ENCODE assay signal across 21 cellular contexts in genomic region chrX:130592204-130592603, GRCh38.
A peak's percentile ranks its signal among the peaks of the same experiment; 100 is the strongest.
DNase-seq lines count a peak whose midpoint lies in the region; ATAC-seq, FAIRE-seq and TF ChIP-seq lines count a peak whose summit lies in the region.
"Had no signal": no experiment of that assay in that cellular context is flagged by ENCODE, and none has a peak within 500 bp of the region (broad histone marks: within the 10 kb centered on the region; RNA-seq: fewer than 3 reads in every experiment).

No MANE protein-coding gene starts in this region.

- H3K14ac ChIP-seq in IMR-90 (replicated peaks; ENCODE audit: low read depth, low read length) (no peak overlapping the region), mesenchymal stem cell (ENCODE audit: low read length in 2 of 2) (no peak overlapping the region)

- H2AK9ac ChIP-seq in IMR-90 (replicated peaks; ENCODE audit: low read depth, low read length, poor library complexity), result no peak overlapping the region

- TF ChIP-seq POLR2A in IMR-90 (IDR thresholded peaks at IDR 0.05; ENCODE audit: low read depth, low read length) (no peak), K562 (conservative IDR thresholded peaks at IDR 0.05) (no peak), upper lobe of left lung (IDR thresholded peaks at IDR 0.05) (no peak)

- H3K4me1 ChIP-seq in IMR-90 (ENCODE audit: control insufficient read depth, insufficient read depth, low read length), result no peaks in the 10 kb centered on the region
- H3K4me1 ChIP-seq in K562 (replicated peaks in 1 of 2; ENCODE audit: control insufficient read depth in 2 of 2, insufficient read depth in 2 of 2, low read length in 2 of 2), result peaks cover 0 to 19% of the 10 kb centered on the region in 2 experiments; a peak in 3 of 5 replicates
- no peaks in the 10 kb centered on the region for H3K4me1 ChIP-seq in mesenchymal stem cell (ENCODE audit: control insufficient read depth, insufficient read depth, low read depth, low read length)
- no peaks in the 10 kb centered on the region for H3K4me1 ChIP-seq in upper lobe of left lung
- H3K4me1 ChIP-seq in Karpas-422 (ENCODE audit: low read length), result no peaks in the 10 kb centered on the region
- H3K4me1 ChIP-seq: BE2C; BLaER1 treated with 17β-estradiol and CSF1 and Interleukin-3, amounts not matched to agents 10 nM and 100 nM had no signal

- WGBS in IMR-90 (ENCODE audit: extremely low coverage in 2 of 2, insufficient read length in 1 of 2), 2 experiments, result no CpG with 5 or more reads among the region's 1 CpG
- WGBS in K562 (ENCODE audit: insufficient coverage, low coverage, missing lambda C conversion rate), result 82% methylated on average over 1 of the region's 1 CpG
- no CpG with 5 or more reads among the region's 1 CpG for WGBS in mesenchymal stem cell
- 78 to 100% methylated on average over 1 of the region's 1 CpG for WGBS in upper lobe of left lung, 2 donors

- no peak overlapping the region for H3K27ac ChIP-seq in IMR-90 (ENCODE audit: insufficient read depth, low read length)
- no peak overlapping the region for H3K27ac ChIP-seq in K562 (ENCODE audit: extremely low read depth, low read depth, low read length)
- no peak overlapping the region for H3K27ac ChIP-seq in mesenchymal stem cell (ENCODE audit: low read length, poor library complexity, severe bottlenecking)
- H3K27ac ChIP-seq in upper lobe of left lung, result no peak overlapping the region
- no peak overlapping the region for H3K27ac ChIP-seq in Karpas-422 (ENCODE audit: low read length)
- H3K27ac ChIP-seq: BLaER1 treated with 17β-estradiol and CSF1 and Interleukin-3, amounts not matched to agents 10 nM and 100 nM; GM23248 had no signal

- H2BK5ac ChIP-seq in IMR-90 (ENCODE audit: low read depth, low read length, poor library complexity, severe bottlenecking), result no peak overlapping the region
- H2BK5ac ChIP-seq in mesenchymal stem cell (ENCODE audit: low read depth, low read length, poor library complexity, severe bottlenecking), result no peak overlapping the region

- TF ChIP-seq RAD21 in IMR-90 (IDR thresholded peaks at IDR 0.05; ENCODE audit: low read length), result no peak
- TF ChIP-seq RAD21 in K562 (CRISPR knock-in tag; conservative IDR thresholded peaks at IDR 0.05 in 1 of 2, IDR thresholded peaks at IDR 0.05 in 1 of 2), result no peak

- dilution Hi-C loops in IMR-90 (cut with HindIII; ENCODE audit: low sequenced_read_pairs, unreplicated experiment), result no loop called here

- H2BK120ac ChIP-seq in IMR-90 (ENCODE audit: low read depth, low read length) (no peak overlapping the region), mesenchymal stem cell (ENCODE audit: low read depth, low read length) (no peak overlapping the region)

- H3K4me2 ChIP-seq in IMR-90 (ENCODE audit: low read depth, low read length) (no peak overlapping the region), K562 (ENCODE audit: insufficient read depth, low read length) (no peak overlapping the region), mesenchymal stem cell (ENCODE audit: low read length, poor library complexity, severe bottlenecking) (no peak overlapping the region), Karpas-422 (ENCODE audit: low read depth, low read length, poor library complexity, severe bottlenecking) (no peak overlapping the region)
- H3K4me2 ChIP-seq: BLaER1 treated with 17β-estradiol and CSF1 and Interleukin-3, amounts not matched to agents 10 nM and 100 nM had no signal

- no peak overlapping the region for H3K4me3 ChIP-seq in IMR-90 (ENCODE audit: insufficient read depth, low read depth, low read length)
- H3K4me3 ChIP-seq in K562, result no peak overlapping the region
- no peak overlapping the region for H3K4me3 ChIP-seq in mesenchymal stem cell (ENCODE audit: insufficient read depth in 1 of 2, low read depth in 1 of 2, low read length in 2 of 2)
- no peak overlapping the region for H3K4me3 ChIP-seq in upper lobe of left lung
- H3K4me3 ChIP-seq in Karpas-422 (ENCODE audit: low read length), result no peak overlapping the region
- H3K4me3 ChIP-seq: BLaER1 treated with 17β-estradiol and CSF1 and Interleukin-3, amounts not matched to agents 10 nM and 100 nM; GM23248 had no signal

- H3K18ac ChIP-seq in IMR-90 (ENCODE audit: low read depth, low read length) (no peak overlapping the region), mesenchymal stem cell (ENCODE audit: low read depth in 1 of 2, low read length in 2 of 2) (no peak overlapping the region)

- H3K9me1 ChIP-seq in IMR-90 (ENCODE audit: insufficient read depth, low read length), result no peaks in the 10 kb centered on the region
- no peaks in the 10 kb centered on the region for H3K9me1 ChIP-seq in K562 (ENCODE audit: control insufficient read depth, insufficient read depth, low read length)

- no peak for DNase-seq in D721Med (ENCODE audit: insufficient read length, low spot score)
- no peak for DNase-seq in IMR-90
- no peak for DNase-seq in K562 (ENCODE audit: extremely low read depth in 1 of 4, low spot score in 3 of 4)
- peak; percentile 0 for DNase-seq in mesenchymal stem cell
- DNase-seq in AML-193 (lab: John Stamatoyannopoulos, UW), result no peak
- DNase-seq in upper lobe of left lung, result no peak
- DNase-seq in NCI-H1694 treated with DMSO at 0.1 percent for 48 hours (lab: John Stamatoyannopoulos, UW), result no peak
- no peak for DNase-seq in Karpas-422
- DNase-seq: BE2C; CD4-positive, alpha-beta T cell; CD8-positive, alpha-beta memory T cell; DMS53; DMS79 treated with DMSO at 0.1 percent for 48 hours; GF-D8; H7; HCEC 1CT had no signal

- H3K79me1 ChIP-seq in IMR-90 (ENCODE audit: low read depth in 1 of 2, low read length in 2 of 2) (no peaks in the 10 kb centered on the region), mesenchymal stem cell (replicated peaks; ENCODE audit: low read length, poor library complexity, severe bottlenecking) (no peaks in the 10 kb centered on the region)

- in situ Hi-C loops in IMR-90 (cut with MboI; ENCODE audit: low sequenced_read_pairs) (no loop called here), K562 (cut with MboI) (no loop called here)

- H3K23ac ChIP-seq in IMR-90 (ENCODE audit: low read depth, low read length), result no peak overlapping the region
- no peak overlapping the region for H3K23ac ChIP-seq in mesenchymal stem cell (ENCODE audit: low read length in 2 of 2)

- no peak for ATAC-seq in IMR-90 (ENCODE audit: low read depth)
- no peak for ATAC-seq in K562
- no peak for ATAC-seq in upper lobe of left lung (ENCODE audit: low FRiP score in 2 of 2)

- peak; percentile 48 for FAIRE-seq in D721Med (lab: Jason Lieb, UNC)
- no peak for FAIRE-seq in K562 (lab: Jason Lieb, UNC)
- FAIRE-seq: GM12891, GM18507, H1 had no signal

- TF ChIP-seq CTCF in D721Med (IDR thresholded peaks at IDR 0.05; ENCODE audit: insufficient read depth, missing control alignments) (no peak), IMR-90 (conservative IDR thresholded peaks at IDR 0.05; ENCODE audit: low read depth, low read length) (no peak), K562 (IDR thresholded peaks at IDR 0.05 in 2 of 3, conservative IDR thresholded peaks at IDR 0.05 in 1 of 3; ENCODE audit: insufficient read depth in 2 of 3, low read depth in 1 of 3, low read length in 3 of 3) (no peak), upper lobe of left lung (IDR thresholded peaks at IDR 0.05) (no peak)

- H4K5ac ChIP-seq in IMR-90 (ENCODE audit: low read depth, low read length), result no peak overlapping the region

- H4K8ac ChIP-seq in IMR-90 (ENCODE audit: low read depth in 2 of 2, low read length in 2 of 2) (no peak overlapping the region), mesenchymal stem cell (ENCODE audit: low read length) (no peak overlapping the region)

- POLR2A ChIA-PET in IMR-90 (lab: Charles Lee; ENCODE audit: unreplicated experiment), result no interaction called here
- POLR2A ChIA-PET in K562 (lab: Yijun Ruan, JAX), result no interaction called here

- H3K36me3 ChIP-seq in IMR-90 (ENCODE audit: control insufficient read depth, insufficient read depth, low read length), result no peaks in the 10 kb centered on the region
- H3K36me3 ChIP-seq in K562 (ENCODE audit: control insufficient read depth, insufficient read depth, low read length), result no peaks in the 10 kb centered on the region
- no peaks in the 10 kb centered on the region for H3K36me3 ChIP-seq in mesenchymal stem cell (ENCODE audit: control insufficient read depth in 1 of 2, insufficient read depth in 2 of 2, low read depth in 1 of 2, low read length in 2 of 2)
- H3K36me3 ChIP-seq in upper lobe of left lung, result no peaks in the 10 kb centered on the region
- no peaks in the 10 kb centered on the region for H3K36me3 ChIP-seq in Karpas-422 (ENCODE audit: insufficient read depth, low read length)
- H3K36me3 ChIP-seq: BE2C; BLaER1 treated with 17β-estradiol and CSF1 and Interleukin-3, amounts not matched to agents 10 nM and 100 nM had no signal

- BruUV-seq in IMR-90 (replicated peaks; lab: Mats Ljungman, UMichigan), result no TSS peak
- no TSS peak for BruUV-seq in K562 (replicated peaks; lab: Mats Ljungman, UMichigan)

- no peak overlapping the region for H3K9ac ChIP-seq in IMR-90 (ENCODE audit: low read depth, low read length)
- H3K9ac ChIP-seq in K562 (ENCODE audit: insufficient read depth in 1 of 2, low read depth in 2 of 2, low read length in 2 of 2), result no peak overlapping the region
- H3K9ac ChIP-seq in mesenchymal stem cell (ENCODE audit: low read length), result no peak overlapping the region
- H3K9ac ChIP-seq in Karpas-422 (ENCODE audit: low read length), result no peak overlapping the region
- H3K9ac ChIP-seq: BLaER1 treated with 17β-estradiol and CSF1 and Interleukin-3, amounts not matched to agents 10 nM and 100 nM; GM23248 had no signal

- H3K27me3 ChIP-seq in IMR-90 (ENCODE audit: control insufficient read depth, insufficient read depth, low read length) (peaks cover 2% of the 10 kb centered on the region; the same call in 1 of the 2 replicates), K562 (ENCODE audit: control insufficient read depth in 2 of 2, insufficient read depth in 2 of 2, low read length in 2 of 2) (no peaks in the 10 kb centered on the region), mesenchymal stem cell (ENCODE audit: control insufficient read depth in 1 of 2, insufficient read depth in 1 of 2, low read length in 2 of 2) (no peaks in the 10 kb centered on the region), upper lobe of left lung (no peaks in the 10 kb centered on the region), Karpas-422 (ENCODE audit: low read length) (no peaks in the 10 kb centered on the region)
- H3K27me3 ChIP-seq: BE2C had no signal

- no peaks in the 10 kb centered on the region for H3K9me2 ChIP-seq in Karpas-422 (replicated peaks; ENCODE audit: insufficient read depth, low read length)

- no peak for TF ChIP-seq EP300 in K562 (IDR thresholded peaks at IDR 0.05; ENCODE audit: low read length)
- TF ChIP-seq EP300 in upper lobe of left lung (IDR thresholded peaks at IDR 0.05), result no peak

- H3K79me2 ChIP-seq in K562 (ENCODE audit: control insufficient read depth, insufficient read depth, low read length), result no peaks in the 10 kb centered on the region
- no peaks in the 10 kb centered on the region for H3K79me2 ChIP-seq in Karpas-422 (ENCODE audit: low read length)

- no peaks in the 10 kb centered on the region for H3K9me3 ChIP-seq in IMR-90 (ENCODE audit: control insufficient read depth, insufficient read depth, low read length)
- no peaks in the 10 kb centered on the region for H3K9me3 ChIP-seq in K562 (replicated peaks; ENCODE audit: control insufficient read depth, insufficient read depth, low read depth, low read length)
- H3K9me3 ChIP-seq in mesenchymal stem cell (ENCODE audit: control insufficient read depth, low read length), result no peaks in the 10 kb centered on the region
- no peaks in the 10 kb centered on the region for H3K9me3 ChIP-seq in upper lobe of left lung
- H3K9me3 ChIP-seq in Karpas-422 (ENCODE audit: low read length), result no peaks in the 10 kb centered on the region
- H3K9me3 ChIP-seq: BE2C had no signal

- no peak overlapping the region for H2BK20ac ChIP-seq in IMR-90 (ENCODE audit: low read depth, low read length)

- H4K20me1 ChIP-seq in IMR-90 (ENCODE audit: insufficient read depth, low read length) (no peaks in the 10 kb centered on the region), K562 (replicated peaks; ENCODE audit: control insufficient read depth, insufficient read depth, low read length) (no peaks in the 10 kb centered on the region), Karpas-422 (ENCODE audit: insufficient read depth, low read depth, low read length) (no peaks in the 10 kb centered on the region)
- H4K20me1 ChIP-seq: BLaER1 treated with 17β-estradiol and CSF1 and Interleukin-3, amounts not matched to agents 10 nM and 100 nM had no signal

- H4K91ac ChIP-seq in IMR-90 (ENCODE audit: insufficient read depth, low read depth, low read length), result no peak overlapping the region
- H4K91ac ChIP-seq in mesenchymal stem cell (ENCODE audit: low read length), result no peak overlapping the region

- H2AK5ac ChIP-seq in IMR-90 (ENCODE audit: low read depth, low read length), result no peak overlapping the region
- H2AK5ac ChIP-seq in mesenchymal stem cell (ENCODE audit: low read length, severe bottlenecking), result no peak overlapping the region

- H2AFZ ChIP-seq in IMR-90 (replicated peaks; ENCODE audit: low read length, poor library complexity), result no peak overlapping the region
- no peak overlapping the region for H2AFZ ChIP-seq in K562 (ENCODE audit: low read depth, low read length)
- H2AFZ ChIP-seq in mesenchymal stem cell (ENCODE audit: low read depth, low read length), result no peak overlapping the region
- H2AFZ ChIP-seq in Karpas-422 (ENCODE audit: low read length), result no peak overlapping the region
- H2AFZ ChIP-seq: GM23248 had no signal

- CTCF ChIA-PET in IMR-90 (lab: Yijun Ruan, JAX), result no interaction called here
- CTCF ChIA-PET in K562 (lab: Yijun Ruan, JAX; ENCODE audit: low intra/inter-chr PET ratio), result no interaction called here

- intact Hi-C loops in IMR-90 (cut with micrococcal nuclease), result no loop called here
- intact Hi-C loops in K562 (cut with micrococcal nuclease), result no loop called here

- no peak overlapping the region for H2BK12ac ChIP-seq in mesenchymal stem cell (ENCODE audit: low read length in 2 of 2)

- H3K56ac ChIP-seq in IMR-90 (ENCODE audit: extremely low read depth, insufficient read depth, low read length), result no peak overlapping the region

- no peak overlapping the region for H2BK15ac ChIP-seq in IMR-90 (ENCODE audit: low read depth, low read length)
- no peak overlapping the region for H2BK15ac ChIP-seq in mesenchymal stem cell (ENCODE audit: low read depth, poor library complexity, severe bottlenecking)

- no peak overlapping the region for H3K4ac ChIP-seq in IMR-90 (ENCODE audit: low read depth, low read length)
- no peak overlapping the region for H3K4ac ChIP-seq in mesenchymal stem cell (ENCODE audit: low read depth in 1 of 2, low read length in 2 of 2)
